ENCODE assay signal across 8 cellular contexts in genomic region chr9:132769895-132770774, GRCh38.
DNase-seq lines count a peak whose midpoint lies in the region; ATAC-seq and TF ChIP-seq lines count a peak whose summit lies in the region.

No MANE protein-coding gene starts in this region.

- DNase-seq in CD4-positive, alpha-beta T cell = peak; percentile 26 to 72 (median 46)
- DNase-seq in LNCaP clone FGC (ENCODE audit: low read depth) (no peak), colonic mucosa (peak; percentile 80), left kidney (ENCODE audit: low read depth, low spot score) (peak; percentile 88), NCI-H2171 treated with DMSO at 0.1 percent for 48 hours (lab: John Stamatoyannopoulos, UW) (no peak)
- DNase-seq in activated CD4-positive, CD25-positive, alpha-beta regulatory T cell treated with anti-CD3 and anti-CD28 coated beads, Interleukin-2, amount 50 U/mL, for 72 hours = peak; percentile 64
- DNase-seq in stimulated activated CD4-positive, alpha-beta T cell treated with anti-CD3 and anti-CD28 coated beads, Interleukin-2, amount 100 ng/mL, for 4 hours (ENCODE audit: low read depth) = peak; percentile 61

- H3K27me3 ChIP-seq in CD4-positive, alpha-beta T cell (ENCODE audit: control insufficient read depth, insufficient read depth, low read length) = no peaks in the 10 kb centered on the region
- no peaks in the 10 kb centered on the region for H3K27me3 ChIP-seq in colonic mucosa

- H3K27ac Mint-ChIP-seq in CD4-positive, alpha-beta T cell = peak overlapping the region; percentile 89

- intact Hi-C loops in CD4-positive, alpha-beta T cell (cut with DNase I, micrococcal nuclease) = loop anchor here in 1 of 2 experiments (5.0 kb wide), 1 partner anchor 98 kb away; the partner anchor contains the start of gene GTF3C4
- intact Hi-C loops in colonic mucosa (cut with DNase I) = no loop called here

- POLR2A ChIA-PET in CD4-positive, alpha-beta T cell (lab: Charles Lee) = interaction anchor here (0.6 to 3.1 kb wide), 9 partner anchors 100 to 1647 kb away, joined by 3 to 21 read pairs (median 4); partner anchors contain the start of genes DDX31, GTF3C4, GTF3C5 and MED27

- H3K36me3 ChIP-seq in colonic mucosa = no peaks in the 10 kb centered on the region

- TF ChIP-seq CTCF in CD4-positive, alpha-beta T cell (IDR thresholded peaks at IDR 0.05) = no peak
- TF ChIP-seq CTCF in LNCaP clone FGC (IDR thresholded peaks at IDR 0.05; ENCODE audit: control insufficient read depth, extremely low read depth, insufficient read depth) = no peak
- no peak for TF ChIP-seq CTCF in colonic mucosa (IDR thresholded peaks at IDR 0.05)

- no peaks in the 10 kb centered on the region for H3K36me3 Mint-ChIP-seq in CD4-positive, alpha-beta T cell (ENCODE audit: low read depth)

- no peaks in the 10 kb centered on the region for H3K4me1 ChIP-seq in colonic mucosa

- CTCF ChIA-PET in CD4-positive, alpha-beta T cell (lab: Charles Lee) = interaction anchor here (1.0 kb wide), 1 partner anchor 11 kb away, joined by 4 read pairs; no protein-coding TSS in a partner anchor

- H3K9me3 Mint-ChIP-seq in CD4-positive, alpha-beta T cell = no peaks in the 10 kb centered on the region

- H3K4me3 ChIP-seq in LNCaP clone FGC (ENCODE audit: low read depth, low read length) (peak overlapping the region; percentile 49), colonic mucosa (peak overlapping the region; percentile 91)

- H3K27me3 Mint-ChIP-seq in CD4-positive, alpha-beta T cell = no peaks in the 10 kb centered on the region

- H3K9me3 ChIP-seq in CD4-positive, alpha-beta T cell (ENCODE audit: control insufficient read depth, low read length) = no peaks in the 10 kb centered on the region
- H3K9me3 ChIP-seq in colonic mucosa = no peaks in the 10 kb centered on the region

- peak overlapping the region; percentile 79 to 98 for H3K9ac ChIP-seq in colonic mucosa (ENCODE audit: low read depth in 2 of 2, low read length in 2 of 2)

- H3K4me1 Mint-ChIP-seq in CD4-positive, alpha-beta T cell (ENCODE audit: low read depth) = peaks cover 40% of the 10 kb centered on the region

- ATAC-seq in CD4-positive, alpha-beta T cell (ENCODE audit: poor library complexity) = peak; percentile 71
- ATAC-seq in GM19397 (IDR thresholded peaks at IDR 0.05; ENCODE audit: unreplicated experiment) = peak; percentile 64

- peak overlapping the region; percentile 55 for H3K27ac ChIP-seq in CD4-positive, alpha-beta T cell (ENCODE audit: low read depth, low read length)
- H3K27ac ChIP-seq in colonic mucosa = peak overlapping the region; percentile 88

- peak overlapping the region; percentile 99 for H3K4me3 Mint-ChIP-seq in CD4-positive, alpha-beta T cell

Comparison
In these comparisons a context has a peak if more than half of its experiments do, and no peak if none do; other contexts are left out.
1. DNase-seq: peak in CD4-positive, alpha-beta T cell (10 of 10), activated CD4-positive, CD25-positive, alpha-beta regulatory T cell treated with anti-CD3 and anti-CD28 coated beads, Interleukin-2, amount 50 U/mL, for 72 hours (single experiment), colonic mucosa (single experiment), left kidney (single experiment) and stimulated activated CD4-positive, alpha-beta T cell treated with anti-CD3 and anti-CD28 coated beads, Interleukin-2, amount 100 ng/mL, for 4 hours (single experiment); none in LNCaP clone FGC (single experiment) and NCI-H2171 treated with DMSO at 0.1 percent for 48 hours (single experiment).